ENCODE assay signal across 8 cellular contexts in the genomic region with DNA sequence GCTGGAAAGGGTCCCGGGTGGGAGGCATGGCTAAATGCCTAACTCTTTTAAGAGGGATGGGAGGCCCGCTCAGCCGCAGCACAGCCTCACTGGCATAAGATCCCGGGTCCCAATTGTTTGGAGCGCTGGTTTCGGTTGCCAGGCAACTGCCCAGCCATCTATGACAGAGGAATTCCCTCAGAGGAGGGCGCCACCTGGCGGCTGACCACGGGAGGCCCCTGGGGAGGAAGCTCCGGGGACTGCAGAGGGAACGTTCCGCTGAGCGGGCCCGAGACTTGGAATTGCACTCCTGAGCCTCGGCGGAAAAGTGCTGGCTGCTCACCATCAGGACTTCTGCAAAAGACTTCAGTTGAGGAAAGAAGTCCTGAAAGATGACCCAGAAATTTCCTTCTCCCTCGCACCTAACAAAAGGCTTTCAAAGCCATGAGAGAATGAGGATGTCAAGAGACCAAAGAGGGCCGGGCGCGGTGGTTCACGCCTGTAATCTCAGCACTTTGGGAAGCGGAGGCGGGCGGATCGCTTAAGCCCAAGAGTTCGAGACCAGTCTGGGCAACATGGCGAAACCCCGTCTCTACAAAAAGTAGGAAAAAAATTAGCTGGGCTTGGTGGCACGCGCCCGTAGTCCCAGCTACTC. TPM values are rescaled to one million over a fixed set of nuclear protein-coding genes. Genes with fewer than 3 reads are reported as not detected.
DNase-seq lines count a peak whose midpoint lies in the region; ATAC-seq and TF ChIP-seq lines count a peak whose summit lies in the region.

No MANE protein-coding gene starts in this region.

- ATAC-seq in GM18517 (IDR thresholded peaks at IDR 0.05; ENCODE audit: unreplicated experiment) (peak; percentile 72), HG03175 (IDR thresholded peaks at IDR 0.05; ENCODE audit: unreplicated experiment) (peak; percentile 66), left colon (peak; percentile 70)

- TF ChIP-seq CTCF in choroid plexus epithelial cell (conservative IDR thresholded peaks at IDR 0.05; ENCODE audit: low read depth, low read length) = peak; percentile 92

- intact Hi-C loops in left colon (cut with DNase I, micrococcal nuclease) = no loop called here

- H3K4me3 ChIP-seq in choroid plexus epithelial cell (ENCODE audit: low read depth, low read length) = peak overlapping the region; percentile 21

- DNase-seq in A172 (ENCODE audit: low spot score) (peak; percentile 65), NCI-H446 (lab: John Stamatoyannopoulos, UW) (peak; percentile 96 to 97), choroid plexus epithelial cell (ENCODE audit: low read depth) (peak; percentile 90), left colon (peak; percentile 92 to 96)
- DNase-seq in activated CD4-positive, alpha-beta T cell treated with anti-CD3 and anti-CD28 coated beads for 4 hours = peak; percentile 85 to 90
- peak; percentile 80 to 89 (median 84) for DNase-seq in stimulated activated CD4-positive, alpha-beta T cell treated with anti-CD3 and anti-CD28 coated beads, Interleukin-1b, Interleukin-23, amount 100 ng/mL, for 24 hours (ENCODE audit: low read depth in 4 of 4, low spot score in 1 of 4)

RNA-seq across cellular contexts. Expression of gene ELAPOR1, which starts 1.1 kb away (rescaled TPM):
- total RNA-seq in A172 (2014; rRNA removed; shearing (Covaris generic)) = 1.7 and 3.2 TPM in 2 replicates
- 100 to 1,000 TPM in 1 of 2 donors, 10 to 100 TPM in 1; 96.7 to 121 TPM for total RNA-seq in left colon

RNA-seq across cellular contexts. Expression of gene TMEM167B, which starts 22.2 kb away (rescaled TPM):
- total RNA-seq in A172 (2014; rRNA removed; shearing (Covaris generic)) = 16.0 and 17.2 TPM in 2 replicates
- 10 to 100 TPM; 41.2 to 48.2 TPM for total RNA-seq in left colon

RNA-seq across cellular contexts. Expression of gene TAF13, which starts 37.0 kb away (rescaled TPM):
- total RNA-seq in A172 (2014; rRNA removed; shearing (Covaris generic)) = 66.7 and 78.1 TPM in 2 replicates
- total RNA-seq in left colon = 10 to 100 TPM; 45.5 to 48.1 TPM

Comparison
In these comparisons a context has a peak if more than half of its experiments do, and no peak if none do; other contexts are left out.
1. Peak in every context shown above with its lines: DNase-seq, ATAC-seq and H3K4me3 ChIP-seq.
2. RNA of gene ELAPOR1, which starts 1.1 kb away (total RNA-seq): 96.7 to 121 TPM in left colon; 1.7 to 3.2 TPM in A172; every median in the first group is over 10 times any median in the second.